9 cellular contexts compared by ENCODE assay signal in the genomic region with DNA sequence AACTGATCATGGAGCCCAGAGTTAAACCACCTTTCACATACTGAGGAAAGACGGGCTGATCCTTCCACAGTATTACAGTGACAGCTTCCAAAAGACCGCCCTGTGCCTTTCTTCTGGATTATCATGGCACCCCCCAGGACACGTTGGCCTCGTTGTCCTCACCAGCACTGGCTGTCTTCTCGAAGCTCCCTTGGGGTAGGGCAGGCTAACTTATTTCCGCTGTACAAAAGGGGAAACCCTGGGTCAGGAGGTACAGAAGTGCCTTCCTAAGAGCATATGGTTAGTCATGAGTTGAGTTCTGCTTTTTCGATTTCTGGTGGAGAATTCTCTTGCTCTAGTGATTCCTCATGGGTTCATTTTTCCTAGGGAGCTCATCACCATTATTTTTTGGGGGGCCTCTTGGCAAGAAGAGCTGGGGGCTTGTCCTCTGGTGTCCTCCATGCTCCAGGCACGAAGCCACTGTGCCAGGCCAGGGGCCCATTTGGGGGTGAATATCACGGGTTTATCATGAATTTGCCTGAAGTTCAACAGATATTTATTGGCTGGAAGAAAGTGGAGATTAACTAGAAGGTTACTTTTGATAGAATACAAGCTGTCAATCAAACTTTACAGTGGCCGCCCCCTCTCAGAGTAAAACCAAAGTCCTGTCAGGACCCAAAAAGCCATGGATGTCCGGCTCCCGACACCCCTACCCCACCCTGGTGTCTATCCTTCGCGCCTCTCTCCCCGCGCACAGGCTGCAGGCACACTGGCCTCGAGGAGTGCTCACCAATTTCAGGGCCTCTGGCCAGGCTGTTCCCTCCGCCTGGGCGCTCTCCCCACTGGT. TPM values are rescaled to one million over a fixed set of nuclear protein-coding genes. Genes with fewer than 3 reads are reported as not detected.
DNase-seq lines count a peak whose midpoint lies in the region; ATAC-seq lines count a peak whose summit lies in the region.
"Had no signal": no experiment of that assay in that cellular context is flagged by ENCODE, and none has a peak within 500 bp of the region (broad histone marks: within the 10 kb centered on the region; RNA-seq: fewer than 3 reads in every experiment).

No MANE protein-coding gene starts in this region.

- peak; percentile 69 for DNase-seq in activated CD4-positive, alpha-beta T cell treated with anti-CD3 and anti-CD28 coated beads, Interleukin-2, amount 10 ng/mL, durations not matched to agents 24 days and 14 days
- DNase-seq in activated CD4-positive, alpha-beta T cell treated with anti-CD3 and anti-CD28 coated beads, Interleukin-2, amount 50 U/mL, for 1 hour: no peak
- DNase-seq in SKM-1 treated with dmso at 0.1 percent for 144 hours (lab: John Stamatoyannopoulos, UW; ENCODE audit: unreplicated experiment) (peak; percentile 63), COR-L47 (lab: John Stamatoyannopoulos, UW) (no peak)
- no peak for DNase-seq in stimulated activated naive CD4-positive, alpha-beta T cell treated with Interleukin-2 at 50 U/mL for 16 hours (lab: John Stamatoyannopoulos, UW)
- DNase-seq: psoas muscle had no signal

- no peaks in the 10 kb centered on the region for H3K9me3 Mint-ChIP-seq in activated CD4-positive, alpha-beta T cell treated with anti-CD3 and anti-CD28 coated beads, Interleukin-2, amount 10 ng/mL, durations not matched to agents 24 days and 14 days
- peaks cover 5% of the 10 kb centered on the region for H3K9me3 Mint-ChIP-seq in stimulated activated memory B cell treated with anti-CD40 and anti-IgM and Interleukin-4, amounts not matched to agents 10 μg/mL and 1 μg/mL and 100 μg/mL, for 72 hours

- peaks cover 8% of the 10 kb centered on the region for H3K4me1 Mint-ChIP-seq in activated CD4-positive, alpha-beta T cell treated with anti-CD3 and anti-CD28 coated beads, Interleukin-2, amount 10 ng/mL, durations not matched to agents 24 days and 14 days
- H3K4me1 Mint-ChIP-seq in stimulated activated memory B cell treated with anti-CD40 and anti-IgM and Interleukin-4, amounts not matched to agents 10 μg/mL and 1 μg/mL and 100 μg/mL, for 72 hours: peaks cover 86% of the 10 kb centered on the region

- peak overlapping the region; percentile 0 for H3K27ac Mint-ChIP-seq in activated CD4-positive, alpha-beta T cell treated with anti-CD3 and anti-CD28 coated beads, Interleukin-2, amount 10 ng/mL, durations not matched to agents 24 days and 14 days
- peak overlapping the region; percentile 89 for H3K27ac Mint-ChIP-seq in stimulated activated memory B cell treated with anti-CD40 and anti-IgM and Interleukin-4, amounts not matched to agents 10 μg/mL and 1 μg/mL and 100 μg/mL, for 72 hours

- H3K27me3 Mint-ChIP-seq in activated CD4-positive, alpha-beta T cell treated with anti-CD3 and anti-CD28 coated beads, Interleukin-2, amount 10 ng/mL, durations not matched to agents 24 days and 14 days: no peaks in the 10 kb centered on the region
- H3K27me3 Mint-ChIP-seq in stimulated activated memory B cell treated with anti-CD40 and anti-IgM and Interleukin-4, amounts not matched to agents 10 μg/mL and 1 μg/mL and 100 μg/mL, for 72 hours: no peaks in the 10 kb centered on the region

- H3K36me3 Mint-ChIP-seq in activated CD4-positive, alpha-beta T cell treated with anti-CD3 and anti-CD28 coated beads, Interleukin-2, amount 10 ng/mL, durations not matched to agents 24 days and 14 days (ENCODE audit: low read depth): no peaks in the 10 kb centered on the region
- H3K36me3 Mint-ChIP-seq in stimulated activated memory B cell treated with anti-CD40 and anti-IgM and Interleukin-4, amounts not matched to agents 10 μg/mL and 1 μg/mL and 100 μg/mL, for 72 hours: no peaks in the 10 kb centered on the region

- no peak overlapping the region for H3K4me3 Mint-ChIP-seq in activated CD4-positive, alpha-beta T cell treated with anti-CD3 and anti-CD28 coated beads, Interleukin-2, amount 10 ng/mL, durations not matched to agents 24 days and 14 days
- no peak overlapping the region for H3K4me3 Mint-ChIP-seq in stimulated activated memory B cell treated with anti-CD40 and anti-IgM and Interleukin-4, amounts not matched to agents 10 μg/mL and 1 μg/mL and 100 μg/mL, for 72 hours

- intact Hi-C loops in activated CD4-positive, alpha-beta T cell treated with anti-CD3 and anti-CD28 coated beads, Interleukin-2, amount 10 ng/mL, durations not matched to agents 24 days and 14 days (cut with micrococcal nuclease): no loop called here

- ATAC-seq in HG02852 (IDR thresholded peaks at IDR 0.05; ENCODE audit: unreplicated experiment) (peak; percentile 71), HG02970 (IDR thresholded peaks at IDR 0.05; ENCODE audit: low FRiP score, unreplicated experiment) (no peak)
- peak; percentile 92 for ATAC-seq in stimulated activated memory B cell treated with anti-CD40 and anti-IgM and Interleukin-4, amounts not matched to agents 10 μg/mL and 1 μg/mL and 100 μg/mL, for 72 hours

RNA-seq across cellular contexts. Expression of gene TRAF3, which starts 8.8 kb away (rescaled TPM):
- 64.6 and 68.8 TPM in 2 replicates for total RNA-seq in activated CD4-positive, alpha-beta T cell treated with anti-CD3 and anti-CD28 coated beads, Interleukin-2, amount 10 ng/mL, durations not matched to agents 24 days and 14 days

Comparison
In these comparisons a context has a peak if more than half of its experiments do, and no peak if none do; other contexts are left out.
1. DNase-seq: peak in activated CD4-positive, alpha-beta T cell treated with anti-CD3 and anti-CD28 coated beads, Interleukin-2, amount 10 ng/mL, durations not matched to agents 24 days and 14 days (single experiment) and SKM-1 treated with dmso at 0.1 percent for 144 hours (single experiment); none in activated CD4-positive, alpha-beta T cell treated with anti-CD3 and anti-CD28 coated beads, Interleukin-2, amount 50 U/mL, for 1 hour (single experiment), stimulated activated naive CD4-positive, alpha-beta T cell treated with Interleukin-2 at 50 U/mL for 16 hours (single experiment) and COR-L47 (single experiment).